8 cellular contexts compared by ENCODE assay signal in the genomic region with DNA sequence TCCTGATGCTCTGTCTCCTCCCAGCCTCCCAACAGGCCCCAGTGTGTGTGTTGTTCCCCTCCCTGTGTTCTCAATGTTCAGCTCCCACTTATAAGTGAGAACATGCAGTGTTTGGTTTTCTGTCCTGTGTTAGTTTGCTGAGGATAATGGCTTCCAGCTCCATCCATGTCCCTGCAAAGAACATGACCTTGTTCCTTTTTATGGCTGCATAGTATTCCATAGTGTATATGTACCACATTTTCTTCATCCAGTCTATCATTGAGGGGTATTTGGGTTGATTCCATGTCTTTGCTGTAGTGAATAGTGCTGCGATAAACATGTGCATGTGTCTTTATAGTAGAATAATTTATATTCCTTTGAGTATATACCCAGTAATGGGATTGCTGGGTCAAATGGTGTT.
DNase-seq lines count a peak whose midpoint lies in the region; ATAC-seq and TF ChIP-seq lines count a peak whose summit lies in the region.
"Not testable (repeated sequence)": the region's sequence is repeated elsewhere in the genome, so short reads cannot be mapped to it uniquely, and the experiment has no call there.

No MANE protein-coding gene starts in this region.

- CTCF ChIA-PET in Calu3 (lab: Charles Lee) = interaction anchor here (0.6 kb wide), 1 partner anchor 17 kb away, joined by 4 read pairs; no protein-coding TSS in a partner anchor

- not testable (repeated sequence) for H3K79me2 ChIP-seq in KMS-11 (ENCODE audit: insufficient read depth, low read depth); smooth muscle cell (ENCODE audit: low read depth)

- H3K36me3 Mint-ChIP-seq in Calu3 (ENCODE audit: insufficient read depth, unreplicated experiment); mesothelial cell of epicardium: not testable (repeated sequence)

- not testable (repeated sequence) for DNase-seq in Calu3; body of pancreas; epithelial cell of prostate (ENCODE audit: low read depth, low spot score); foreskin keratinocyte; mesothelial cell of epicardium (ENCODE audit: low spot score in 2 of 2, unreplicated experiment in 2 of 2); smooth muscle cell (lab: John Stamatoyannopoulos, UW; ENCODE audit: unreplicated experiment)

- H3K4me1 ChIP-seq in KMS-11 (ENCODE audit: low read depth, poor library complexity, severe bottlenecking) (peaks cover 29% of the 10 kb centered on the region), foreskin keratinocyte (peaks cover 18% of the 10 kb centered on the region)
- not testable (repeated sequence) for H3K4me1 ChIP-seq in body of pancreas; smooth muscle cell (ENCODE audit: low read depth)

- H3K4me2 ChIP-seq in KMS-11 = peak overlapping the region; percentile 90
- H3K4me2 ChIP-seq in smooth muscle cell = not testable (repeated sequence)

- TF ChIP-seq POLR2A in body of pancreas (IDR thresholded peaks at IDR 0.05) = not testable (repeated sequence)

- H3K27ac ChIP-seq in KMS-11 (peak overlapping the region; percentile 83), body of pancreas (peak overlapping the region in 3 of 4 donors; percentile 59 to 81 (median 78)), epithelial cell of prostate (peak overlapping the region; percentile 66), foreskin keratinocyte (peak overlapping the region; percentile 91), smooth muscle cell (ENCODE audit: low read depth) (peak overlapping the region; percentile 79)

- not testable (repeated sequence) for H3K9ac ChIP-seq in KMS-11
- peak overlapping the region; percentile 47 for H3K9ac ChIP-seq in smooth muscle cell (ENCODE audit: low read depth)

- not testable (repeated sequence) for H3K27me3 Mint-ChIP-seq in Calu3 (ENCODE audit: unreplicated experiment); mesothelial cell of epicardium (ENCODE audit: low read depth)

- H3F3A ChIP-seq in smooth muscle cell (ENCODE audit: low read depth) = not testable (repeated sequence)

- BruUV-seq in Calu3 (replicated peaks; lab: Mats Ljungman, UMichigan) = not testable (repeated sequence)

- H3K9me3 Mint-ChIP-seq in Calu3 (ENCODE audit: low read depth, unreplicated experiment); mesothelial cell of epicardium: not testable (repeated sequence)

- H2AFZ ChIP-seq in KMS-11 (ENCODE audit: low read depth); smooth muscle cell (ENCODE audit: low read depth): not testable (repeated sequence)

- not testable (repeated sequence) for H3K27me3 ChIP-seq in KMS-11 (ENCODE audit: insufficient read depth, low read depth); body of pancreas; foreskin keratinocyte; smooth muscle cell (ENCODE audit: low read depth)

- H4K20me1 ChIP-seq in KMS-11 (ENCODE audit: insufficient read depth); smooth muscle cell (ENCODE audit: low read depth): not testable (repeated sequence)

- TF ChIP-seq CTCF in Calu3 (IDR thresholded peaks at IDR 0.05; ENCODE audit: unreplicated experiment); KMS-11 (conservative IDR thresholded peaks at IDR 0.05; ENCODE audit: low read depth, low read length); body of pancreas (IDR thresholded peaks at IDR 0.05); foreskin keratinocyte (conservative IDR thresholded peaks at IDR 0.05); mesothelial cell of epicardium (IDR thresholded peaks at IDR 0.05; ENCODE audit: unreplicated experiment); smooth muscle cell (IDR thresholded peaks at IDR 0.05; ENCODE audit: borderline replicate concordance, insufficient read depth, poor library complexity, severe bottlenecking): not testable (repeated sequence)

- 79 to 90% methylated on average over 1 of the region's 1 CpG for WGBS in body of pancreas, 2 donors
- 93% methylated on average over 1 of the region's 1 CpG for WGBS in smooth muscle cell (ENCODE audit: low lambda C conversion rate)

- H3K27ac Mint-ChIP-seq in Calu3 (ENCODE audit: unreplicated experiment) (peak overlapping the region; percentile 89), mesothelial cell of epicardium (peak overlapping the region; percentile 95)

- peaks cover 59% of the 10 kb centered on the region for H3K4me1 Mint-ChIP-seq in Calu3 (ENCODE audit: low read depth, unreplicated experiment)
- H3K4me1 Mint-ChIP-seq in mesothelial cell of epicardium = peaks cover 26% of the 10 kb centered on the region

- intact Hi-C loops in Calu3 (cut with micrococcal nuclease; ENCODE audit: unreplicated experiment) = loop anchor here (5.0 to 10.0 kb wide), 3 partner anchors 120 to 167 kb away; no protein-coding TSS in a partner anchor
- intact Hi-C loops in body of pancreas (cut with DNase I) = not testable (repeated sequence)

- not testable (repeated sequence) for H3K9me3 ChIP-seq in body of pancreas; smooth muscle cell (replicated peaks; ENCODE audit: low read depth)

- H3K36me3 ChIP-seq in KMS-11 (ENCODE audit: insufficient read depth); body of pancreas (replicated peaks in 1 of 2; ENCODE audit: insufficient read depth in 1 of 2, low read depth in 2 of 2); smooth muscle cell (ENCODE audit: low read depth): not testable (repeated sequence)

- H3K4me3 ChIP-seq in KMS-11 (IDR thresholded peaks at IDR 0.05; ENCODE audit: insufficient read depth, low read depth, low read length); body of pancreas; smooth muscle cell: not testable (repeated sequence)

- not testable (repeated sequence) for ATAC-seq in SK-N-SH treated with all-trans-retinoic acid at 6 μM for 48 hours, body of pancreas, foreskin keratinocyte

- peak overlapping the region; percentile 59 for H3K4me3 Mint-ChIP-seq in Calu3 (ENCODE audit: low read depth, unreplicated experiment)
- not testable (repeated sequence) for H3K4me3 Mint-ChIP-seq in mesothelial cell of epicardium

TF ChIP-seq in SK-N-SH treated with all-trans-retinoic acid at 6 μM for 48 hours, 23 proteins besides CTCF, POLR2A, EP300 and RAD21:
- TF ChIP-seq ZNF8 (CRISPR knock-in tag; IDR thresholded peaks at IDR 0.05) = peak; percentile 50; the same call in 1 of the 2 replicates
